In the genomic region with DNA sequence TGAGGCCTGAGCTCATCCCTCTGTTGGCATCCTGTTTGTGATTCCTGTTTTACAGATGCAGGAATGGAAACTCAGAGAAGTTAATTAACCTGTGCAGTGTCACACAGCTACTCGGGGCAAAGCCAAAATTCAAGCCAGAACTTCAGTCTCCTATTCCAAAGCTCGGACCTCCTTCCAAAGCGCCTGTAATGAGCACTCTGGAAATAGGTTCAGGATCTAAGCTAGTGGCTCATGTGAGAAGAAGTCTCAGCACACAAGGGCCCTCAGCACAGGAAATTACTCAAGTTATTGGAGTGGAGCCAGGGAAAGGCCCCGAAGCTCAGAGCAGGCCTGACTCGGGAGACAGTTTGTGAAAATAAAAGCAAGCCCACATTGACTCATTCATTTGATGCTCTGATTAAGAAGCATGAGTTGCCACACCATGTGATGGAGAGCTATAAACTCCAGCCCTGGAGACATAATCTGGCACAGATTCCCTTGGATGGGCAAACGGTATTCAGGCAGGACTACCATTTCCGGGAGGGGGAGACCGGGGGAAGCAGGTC, we compare ENCODE assay signal across 8 cellular contexts. TPM values are rescaled to one million over a fixed set of nuclear protein-coding genes. Genes with fewer than 3 reads are reported as not detected.
DNase-seq lines count a peak whose midpoint lies in the region; ATAC-seq lines count a peak whose summit lies in the region.

No MANE protein-coding gene starts in this region.

- H3K9me3 Mint-ChIP-seq in activated CD4-positive, alpha-beta memory T cell treated with anti-CD3 and anti-CD28 coated beads, Interleukin-2, amount 10 ng/mL, durations not matched to agents 7 days and 5 days: no peaks in the 10 kb centered on the region

- POLR2A ChIA-PET in activated CD4-positive, alpha-beta memory T cell treated with anti-CD3 and anti-CD28 coated beads, Interleukin-2, amount 10 ng/mL, durations not matched to agents 7 days and 5 days (lab: Charles Lee): interaction anchor here (0.9 to 1.8 kb wide), 3 partner anchors 11 to 51 kb away, joined by 3 to 6 read pairs (median 5); a partner anchor contains a TSS

- CTCF ChIA-PET in activated CD4-positive, alpha-beta memory T cell treated with anti-CD3 and anti-CD28 coated beads, Interleukin-2, amount 10 ng/mL, durations not matched to agents 7 days and 5 days (lab: Charles Lee): interaction anchor here (1.0 to 1.6 kb wide), 3 partner anchors 25 to 55 kb away, joined by 3 to 6 read pairs (median 3); no protein-coding TSS in a partner anchor

- peak; percentile 84 for ATAC-seq in HG02642 (IDR thresholded peaks at IDR 0.05; ENCODE audit: poor library complexity, unreplicated experiment)

- H3K27me3 Mint-ChIP-seq in activated CD4-positive, alpha-beta memory T cell treated with anti-CD3 and anti-CD28 coated beads, Interleukin-2, amount 10 ng/mL, durations not matched to agents 7 days and 5 days: no peaks in the 10 kb centered on the region

- no peak overlapping the region for H3K27ac Mint-ChIP-seq in activated CD4-positive, alpha-beta memory T cell treated with anti-CD3 and anti-CD28 coated beads, Interleukin-2, amount 10 ng/mL, durations not matched to agents 7 days and 5 days

- DNase-seq in GF-D8 (lab: John Stamatoyannopoulos, UW) (peak; percentile 82), NCI-H2171 treated with DMSO at 0.1 percent for 48 hours (lab: John Stamatoyannopoulos, UW) (peak; percentile 70), myocyte (ENCODE audit: low read depth) (peak; percentile 96), NCI-H187 (lab: John Stamatoyannopoulos, UW) (no peak)
- DNase-seq in activated CD4-positive, alpha-beta memory T cell treated with anti-CD3 and anti-CD28 coated beads, Interleukin-2, amount 10 ng/mL, durations not matched to agents 7 days and 5 days: peak; percentile 40
- DNase-seq in effector CD4-positive, alpha-beta T cell: peak; percentile 8
- peak; percentile 61 for DNase-seq in stimulated activated naive CD4-positive, alpha-beta T cell treated with Interleukin-2 at 50 U/mL for 16 hours (lab: John Stamatoyannopoulos, UW)

- H3K4me1 Mint-ChIP-seq in activated CD4-positive, alpha-beta memory T cell treated with anti-CD3 and anti-CD28 coated beads, Interleukin-2, amount 10 ng/mL, durations not matched to agents 7 days and 5 days: peaks cover 15% of the 10 kb centered on the region

- no peak overlapping the region for H3K4me3 Mint-ChIP-seq in activated CD4-positive, alpha-beta memory T cell treated with anti-CD3 and anti-CD28 coated beads, Interleukin-2, amount 10 ng/mL, durations not matched to agents 7 days and 5 days

- H3K36me3 Mint-ChIP-seq in activated CD4-positive, alpha-beta memory T cell treated with anti-CD3 and anti-CD28 coated beads, Interleukin-2, amount 10 ng/mL, durations not matched to agents 7 days and 5 days (ENCODE audit: low read depth): no peaks in the 10 kb centered on the region

RNA-seq across cellular contexts. Expression of a gene that starts 50.6 kb away (rescaled TPM):
- 10 to 100 TPM; 34.4 to 36.0 TPM for total RNA-seq in activated CD4-positive, alpha-beta memory T cell treated with anti-CD3 and anti-CD28 coated beads, Interleukin-2, amount 10 ng/mL, durations not matched to agents 7 days and 5 days
- total RNA-seq in myocyte: 11.3 and 22.2 TPM in 2 replicates
- 4.0 TPM for polyA plus RNA-seq in myocyte (2012)

Comparison
In these comparisons a context has a peak if more than half of its experiments do, and no peak if none do; other contexts are left out.
1. DNase-seq: peak in GF-D8 (single experiment), NCI-H2171 treated with DMSO at 0.1 percent for 48 hours (single experiment), activated CD4-positive, alpha-beta memory T cell treated with anti-CD3 and anti-CD28 coated beads, Interleukin-2, amount 10 ng/mL, durations not matched to agents 7 days and 5 days (single experiment), effector CD4-positive, alpha-beta T cell (single experiment), myocyte (single experiment) and stimulated activated naive CD4-positive, alpha-beta T cell treated with Interleukin-2 at 50 U/mL for 16 hours (single experiment); none in NCI-H187 (0 of 2).